ENCODE assay signal across 13 cellular contexts in genomic region chr3:188223936-188224335, GRCh38.
"Had no signal": no experiment of that assay in that cellular context is flagged by ENCODE, and none has a peak within 500 bp of the region (broad histone marks: within the 10 kb centered on the region; RNA-seq: fewer than 3 reads in every experiment).

No MANE protein-coding gene starts in this region.

- H3K27me3 ChIP-seq: adrenal gland, heart left ventricle, SJSA1, spleen had no signal

- H3K9me3 ChIP-seq: adrenal gland, heart left ventricle, SJSA1, spleen had no signal

- H3K36me3 ChIP-seq: adrenal gland had no signal

- H3K4me3 ChIP-seq: adrenal gland, heart left ventricle, SJSA1, spleen had no signal

- DNase-seq: activated B cell treated with CpG ODN at 0.5 μM for 24 hours; activated CD4-positive, alpha-beta T cell treated with anti-CD3 and anti-CD28 coated beads for 48 hours; activated CD8-positive, alpha-beta T cell treated with anti-CD3 and anti-CD28 coated beads for 36 hours; activated effector memory CD4-positive, alpha-beta T cell treated with anti-CD3 and anti-CD28 coated beads, Interleukin-2, amount 50 U/mL, for 16 hours; activated T-cell treated with anti-CD3 and anti-CD28 coated beads, Interleukin-2, amount 50 U/mL, for 4 hours; foreskin fibroblast; heart left ventricle; left cardiac atrium; naive thymus-derived CD8-positive, alpha-beta T cell; posterior cingulate gyrus; spleen had no signal

- H3K27ac ChIP-seq: adrenal gland, SJSA1, spleen had no signal

- ATAC-seq: activated CD8-positive, alpha-beta T cell treated with anti-CD3 and anti-CD28 coated beads for 36 hours; activated T-cell treated with anti-CD3 and anti-CD28 coated beads, Interleukin-2, amount 50 U/mL, for 4 hours; heart left ventricle; left cardiac atrium; naive thymus-derived CD8-positive, alpha-beta T cell had no signal
